Comparison of ENCODE assay signal across 8 cellular contexts in the genomic region with DNA sequence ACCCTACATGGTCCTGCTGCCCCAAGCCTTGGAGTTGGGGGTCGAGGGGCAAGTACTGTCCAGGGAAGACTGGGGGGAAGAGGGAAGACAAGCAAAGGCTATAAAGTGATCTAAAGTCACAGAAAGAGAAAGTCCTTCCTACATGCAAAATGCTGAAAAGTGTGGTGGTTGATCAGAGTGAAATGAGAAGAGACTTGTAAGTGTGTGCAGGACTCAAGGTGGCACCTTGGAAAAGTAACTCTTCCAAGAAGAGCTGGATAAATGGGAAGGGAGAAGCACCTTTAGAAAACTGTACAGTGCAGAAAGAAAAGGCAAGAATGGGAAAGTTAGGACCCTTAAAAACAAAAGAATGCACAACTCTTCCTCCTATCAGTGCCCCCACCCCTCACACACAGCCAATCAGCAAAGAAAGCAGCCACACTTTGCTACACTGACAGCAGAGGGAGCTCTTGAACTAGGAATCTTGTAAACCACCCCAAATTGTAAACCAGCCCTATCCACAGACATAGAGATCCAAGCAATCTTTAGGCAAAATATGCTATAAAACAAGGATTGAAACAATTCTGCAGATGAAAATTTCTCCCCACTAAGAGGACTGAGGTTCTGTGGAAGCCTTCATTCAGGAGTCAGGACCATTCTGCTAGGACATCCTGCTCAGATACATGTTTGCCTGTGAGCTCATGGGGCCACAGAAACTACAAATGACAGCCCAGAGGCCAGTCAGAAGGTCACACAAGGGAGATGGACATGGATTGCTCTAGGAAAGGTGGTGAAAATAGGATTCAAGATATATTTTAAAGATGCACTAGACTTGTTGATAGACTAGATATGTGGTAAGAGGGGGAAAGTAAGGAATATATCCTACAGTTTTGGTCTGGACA.
A peak's percentile ranks its signal among the peaks of the same experiment; 100 is the strongest.
DNase-seq lines count a peak whose midpoint lies in the region; ATAC-seq and TF ChIP-seq lines count a peak whose summit lies in the region.

No MANE protein-coding gene starts in this region.

- intact Hi-C loops in dorsolateral prefrontal cortex (cut with DNase I) = loop anchor here (2.0 to 10.0 kb wide), 4 partner anchors 36 to 243 kb away; partner anchors contain the start of gene FTCDNL1 (in 1 of the 2)

- ATAC-seq in HG03439 (IDR thresholded peaks at IDR 0.05; ENCODE audit: unreplicated experiment) = peak; percentile 61

- H3K27me3 Mint-ChIP-seq in mesothelial cell of epicardium (ENCODE audit: low read depth) = peaks cover 5% of the 10 kb centered on the region

- peak; percentile 23 for DNase-seq in stimulated activated CD4-positive, alpha-beta T cell treated with anti-CD3 and anti-CD28 coated beads, Interleukin-15, amount 100 ng/mL, for 24 hours
- no peak for DNase-seq in stimulated activated CD4-positive, alpha-beta T cell treated with anti-CD3 and anti-CD28 coated beads, Interleukin-12 subunit alpha, Interleukin-12 subunit beta, amount 100 ng/mL, for 4 hours
- peak; percentile 78 for DNase-seq in OCI-M1 (lab: John Stamatoyannopoulos, UW)
- DNase-seq in dorsolateral prefrontal cortex = peak in 2 of 10 donors; percentile 27 to 33
- peak; percentile 57 for DNase-seq in myocyte (ENCODE audit: low read depth)
- no peak for DNase-seq in mesothelial cell of epicardium (ENCODE audit: low spot score in 2 of 2, unreplicated experiment in 2 of 2)
- DNase-seq in coronary artery (ENCODE audit: low spot score) = no peak

- H3K4me1 Mint-ChIP-seq in mesothelial cell of epicardium = no peaks in the 10 kb centered on the region

- H3K27me3 ChIP-seq in dorsolateral prefrontal cortex = no peaks in the 10 kb centered on the region

- H3K27ac ChIP-seq in dorsolateral prefrontal cortex (no peak overlapping the region), coronary artery (no peak overlapping the region)

- TF ChIP-seq CTCF in dorsolateral prefrontal cortex (IDR thresholded peaks at IDR 0.05 in 54 of 56, conservative IDR thresholded peaks at IDR 0.05 in 2 of 56; ENCODE audit: low read depth in 1 of 56, partially characterized antibody in 56 of 56) (peak in 55 of 56 donors; percentile 23 to 84 (median 63)), mesothelial cell of epicardium (IDR thresholded peaks at IDR 0.05; ENCODE audit: unreplicated experiment) (no peak), coronary artery (IDR thresholded peaks at IDR 0.05) (no peak)

- H3K36me3 Mint-ChIP-seq in mesothelial cell of epicardium = peaks cover 4% of the 10 kb centered on the region

- no peak overlapping the region for H3K4me3 ChIP-seq in dorsolateral prefrontal cortex
- no peak overlapping the region for H3K4me3 ChIP-seq in coronary artery

- no peak overlapping the region for H3K4me3 Mint-ChIP-seq in mesothelial cell of epicardium

- H3K27ac Mint-ChIP-seq in mesothelial cell of epicardium = no peak overlapping the region

- peaks cover 36% of the 10 kb centered on the region for H3K9me3 Mint-ChIP-seq in mesothelial cell of epicardium

Comparison
In these comparisons a context has a peak if more than half of its experiments do, and no peak if none do; other contexts are left out.
1. DNase-seq: peak in stimulated activated CD4-positive, alpha-beta T cell treated with anti-CD3 and anti-CD28 coated beads, Interleukin-15, amount 100 ng/mL, for 24 hours (single experiment), OCI-M1 (single experiment) and myocyte (single experiment); none in stimulated activated CD4-positive, alpha-beta T cell treated with anti-CD3 and anti-CD28 coated beads, Interleukin-12 subunit alpha, Interleukin-12 subunit beta, amount 100 ng/mL, for 4 hours (single experiment), mesothelial cell of epicardium (0 of 2) and coronary artery (single experiment).
2. CTCF ChIP-seq: peak in dorsolateral prefrontal cortex (55 of 56); none in mesothelial cell of epicardium (single experiment) and coronary artery (single experiment).